8 cellular contexts compared by ENCODE assay signal in the genomic region with DNA sequence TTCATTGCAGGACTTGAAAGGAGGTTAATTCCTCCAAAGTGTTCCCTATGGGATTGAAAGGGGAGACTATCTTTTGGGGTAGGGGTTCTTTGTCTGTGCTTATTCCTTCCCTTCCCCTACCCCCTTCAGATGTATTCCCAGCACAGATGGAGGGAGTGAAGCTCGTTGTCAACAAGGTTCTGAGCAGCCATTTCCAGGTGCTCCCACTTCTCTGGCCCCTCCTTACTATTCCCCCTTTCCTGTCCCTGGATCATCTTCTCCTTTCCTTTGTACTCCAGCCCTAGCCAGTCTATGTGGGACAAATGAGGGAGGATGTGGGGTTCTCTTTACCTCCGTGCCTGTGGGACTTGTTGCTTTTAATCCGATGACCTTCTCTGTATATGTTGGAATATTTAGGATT. TPM values are rescaled to one million over a fixed set of nuclear protein-coding genes. Genes with fewer than 3 reads are reported as not detected.
DNase-seq lines count a peak whose midpoint lies in the region; ATAC-seq and FAIRE-seq lines count a peak whose summit lies in the region.

No MANE protein-coding gene starts in this region.

- peak overlapping the region; percentile 66 to 84 (median 74) for H3K4me3 ChIP-seq in BLaER1 treated with 17β-estradiol and CSF1 and Interleukin-3, amounts not matched to agents 10 nM and 100 nM
- H3K4me3 ChIP-seq in MG63 = peak overlapping the region; percentile 99

- H3K36me3 Mint-ChIP-seq in naive thymus-derived CD8-positive, alpha-beta T cell = peaks cover 0 to 16% (median 0%) of the 10 kb centered on the region in 3 donors

- H3K4me1 Mint-ChIP-seq in naive thymus-derived CD8-positive, alpha-beta T cell = peaks cover 31 to 56% (median 50%) of the 10 kb centered on the region in 4 donors

- no peaks in the 10 kb centered on the region for H4K20me1 ChIP-seq in BLaER1 treated with 17β-estradiol and CSF1 and Interleukin-3, amounts not matched to agents 10 nM and 100 nM

- peaks cover 0 to 18% (median 10%) of the 10 kb centered on the region in 11 experiments; a peak in 17 of 22 replicates for H3K27me3 ChIP-seq in BLaER1 treated with 17β-estradiol and CSF1 and Interleukin-3, amounts not matched to agents 10 nM and 100 nM
- no peaks in the 10 kb centered on the region for H3K27me3 ChIP-seq in MG63

- peak overlapping the region; percentile 94 to 100 (median 100) for H3K4me3 Mint-ChIP-seq in naive thymus-derived CD8-positive, alpha-beta T cell

- peaks cover 15 to 51% (median 29%) of the 10 kb centered on the region in 11 experiments; a peak in 21 of 22 replicates for H3K36me3 ChIP-seq in BLaER1 treated with 17β-estradiol and CSF1 and Interleukin-3, amounts not matched to agents 10 nM and 100 nM
- H3K36me3 ChIP-seq in MG63 = peaks cover 27% of the 10 kb centered on the region

- no peak for ATAC-seq in naive thymus-derived CD8-positive, alpha-beta T cell
- no peak for ATAC-seq in HG02623 (IDR thresholded peaks at IDR 0.05; ENCODE audit: unreplicated experiment)
- no peak for ATAC-seq in HG02970 (IDR thresholded peaks at IDR 0.05; ENCODE audit: low FRiP score, unreplicated experiment)

- peak overlapping the region; percentile 71 to 84 (median 80) for H3K9ac ChIP-seq in BLaER1 treated with 17β-estradiol and CSF1 and Interleukin-3, amounts not matched to agents 10 nM and 100 nM

- peak overlapping the region in 6 of 10 donors; percentile 23 to 96 (median 80) for H3K27ac Mint-ChIP-seq in naive thymus-derived CD8-positive, alpha-beta T cell

- DNase-seq in MG63 = no peak
- peak; percentile 31 for DNase-seq in cerebellar cortex (ENCODE audit: low spot score)
- DNase-seq in naive thymus-derived CD8-positive, alpha-beta T cell = no peak
- DNase-seq in NK-92 treated with Interleukin-12 subunit alpha and Interleukin-12 subunit beta, amount 100 ng/mL, for 24 hours (lab: John Stamatoyannopoulos, UW) = no peak
- DNase-seq in urothelium cell line (ENCODE audit: low spot score) = no peak

- H3K4me2 ChIP-seq in BLaER1 treated with 17β-estradiol and CSF1 and Interleukin-3, amounts not matched to agents 10 nM and 100 nM = peak overlapping the region; percentile 86 to 99 (median 97)

- H3K27me3 Mint-ChIP-seq in naive thymus-derived CD8-positive, alpha-beta T cell = no peaks in the 10 kb centered on the region

- H3K9me3 Mint-ChIP-seq in naive thymus-derived CD8-positive, alpha-beta T cell = no peaks in the 10 kb centered on the region

- no peaks in the 10 kb centered on the region for H3K9me3 ChIP-seq in BLaER1 treated with 17β-estradiol and CSF1 and Interleukin-3, amounts not matched to agents 10 nM and 100 nM (replicated peaks in 1 of 11)
- no peaks in the 10 kb centered on the region for H3K9me3 ChIP-seq in MG63

- H3K27ac ChIP-seq in BLaER1 treated with 17β-estradiol and CSF1 and Interleukin-3, amounts not matched to agents 10 nM and 100 nM = peak overlapping the region in 10 of 11 experiments; percentile 62 to 84 (median 76); a peak in 16 of 22 replicates

- no peak for FAIRE-seq in urothelium cell line (lab: Jason Lieb, UNC)

- POLR2A ChIA-PET in naive thymus-derived CD8-positive, alpha-beta T cell (lab: Charles Lee) = interaction anchor here (1.0 to 15.0 kb wide), 10 partner anchors 14 to 155 kb away, joined by 5 to 231 read pairs (median 20); a partner anchor contains a TSS

- H3K4me1 ChIP-seq in BLaER1 treated with 17β-estradiol and CSF1 and Interleukin-3, amounts not matched to agents 10 nM and 100 nM = peaks cover 26 to 59% (median 29%) of the 10 kb centered on the region in 10 experiments

RNA-seq across cellular contexts. Expression of a gene that starts 0.9 kb away (rescaled TPM):
- total RNA-seq in MG63 (2014; rRNA removed; shearing (Covaris generic); ENCODE audit: low replicate concordance) = 24.0 and 39.6 TPM in 2 replicates
- total RNA-seq in naive thymus-derived CD8-positive, alpha-beta T cell = 10 to 100 TPM in 1 of 2 experiments, 1 to 10 TPM in 1; 9.6 to 11.3 TPM
- polyA plus RNA-seq in naive thymus-derived CD8-positive, alpha-beta T cell = 1 to 10 TPM; 4.9 to 8.1 (median 8.0) TPM

RNA-seq across cellular contexts. Expression of a gene that starts 3.3 kb away (rescaled TPM):
- not detected in 2 replicates for total RNA-seq in MG63 (2014; rRNA removed; shearing (Covaris generic); ENCODE audit: low replicate concordance)
- not detected for total RNA-seq in naive thymus-derived CD8-positive, alpha-beta T cell
- polyA plus RNA-seq in naive thymus-derived CD8-positive, alpha-beta T cell = not detected

RNA-seq across cellular contexts. Expression of a gene that starts 11.2 kb away (rescaled TPM):
- total RNA-seq in MG63 (2014; rRNA removed; shearing (Covaris generic); ENCODE audit: low replicate concordance) = not detected in 2 replicates
- not detected for total RNA-seq in naive thymus-derived CD8-positive, alpha-beta T cell
- polyA plus RNA-seq in naive thymus-derived CD8-positive, alpha-beta T cell = under 1 TPM in 1 of 3 donors, not detected in 2; 0.19 TPM

RNA-seq across cellular contexts. Expression of a gene that starts 11.7 kb away (rescaled TPM):
- 5.3 TPM in 1 of 2 replicates, not detected in the other for total RNA-seq in MG63 (2014; rRNA removed; shearing (Covaris generic); ENCODE audit: low replicate concordance)
- total RNA-seq in naive thymus-derived CD8-positive, alpha-beta T cell = 10 to 100 TPM; 27.7 to 31.8 TPM
- polyA plus RNA-seq in naive thymus-derived CD8-positive, alpha-beta T cell = 100 to 1,000 TPM in 1 of 3 donors, 10 to 100 TPM in 2; 67.1 to 107 (median 84.4) TPM

RNA-seq across cellular contexts. Expression of a gene that starts 24.6 kb away (rescaled TPM):
- total RNA-seq in MG63 (2014; rRNA removed; shearing (Covaris generic); ENCODE audit: low replicate concordance) = 129 and 194 TPM in 2 replicates
- total RNA-seq in naive thymus-derived CD8-positive, alpha-beta T cell = 100 to 1,000 TPM; 126 to 127 TPM
- 100 to 1,000 TPM in 1 of 3 donors, 10 to 100 TPM in 2; 78.6 to 106 (median 95.4) TPM for polyA plus RNA-seq in naive thymus-derived CD8-positive, alpha-beta T cell
